In the genomic region with DNA sequence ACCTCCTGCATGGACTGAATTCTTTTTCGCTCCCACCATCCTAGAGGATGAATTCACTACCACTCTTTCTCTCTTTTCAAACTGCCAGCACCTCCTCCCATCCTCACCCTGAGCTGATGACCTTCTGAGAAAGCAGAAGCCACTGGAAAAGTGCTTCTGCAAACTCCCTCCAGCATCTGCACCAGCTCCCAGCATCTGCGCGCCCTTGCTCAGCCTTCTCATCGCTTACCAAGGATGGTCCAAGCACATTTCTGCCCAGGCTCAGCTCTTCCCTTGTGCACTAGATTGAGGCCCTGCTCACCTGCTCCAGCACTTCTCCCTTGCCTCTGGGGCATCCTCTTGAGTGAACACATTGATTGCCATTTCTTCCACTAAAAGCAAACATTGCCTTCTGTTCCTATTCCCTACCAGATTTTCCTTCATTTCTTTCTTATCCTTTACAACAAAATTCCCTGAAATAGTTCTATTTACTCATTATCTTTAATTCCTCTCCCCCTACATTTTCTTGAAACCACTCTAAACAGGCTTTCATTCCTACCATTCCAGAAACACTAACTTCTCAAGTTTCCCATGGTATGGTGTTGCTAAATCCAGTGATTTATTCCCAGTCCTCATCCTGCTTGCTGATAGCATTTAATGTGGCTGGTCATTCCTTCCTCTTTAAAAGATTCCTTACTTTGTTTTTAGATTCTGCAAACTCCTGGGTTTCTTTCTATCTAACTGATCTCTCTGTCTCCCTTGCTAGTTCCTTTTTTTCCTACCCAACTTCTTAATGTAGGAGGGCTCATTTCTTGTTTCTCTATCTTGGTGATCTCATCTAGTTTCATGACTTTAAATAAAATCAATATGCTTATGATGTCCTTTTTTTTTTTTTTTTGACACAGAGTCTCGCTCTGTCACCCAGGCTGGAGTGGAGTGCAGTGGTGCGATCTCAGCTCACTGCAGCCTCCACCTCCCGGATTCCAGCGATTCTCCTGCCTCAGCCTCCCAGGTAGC, we compare ENCODE assay signal across 16 cellular contexts. TPM values are rescaled to one million over a fixed set of nuclear protein-coding genes. Genes with fewer than 3 reads are reported as not detected.
DNase-seq lines count a peak whose midpoint lies in the region; ATAC-seq and TF ChIP-seq lines count a peak whose summit lies in the region.
"Had no signal": no experiment of that assay in that cellular context is flagged by ENCODE, and none has a peak within 500 bp of the region (broad histone marks: within the 10 kb centered on the region; RNA-seq: fewer than 3 reads in every experiment).

No MANE protein-coding gene starts in this region.

- POLR2A ChIA-PET in AG04449 (lab: Yijun Ruan, JAX), result interaction anchor here (0.7 kb wide), 1 partner anchor 413 kb away, joined by 4 read pairs; no protein-coding TSS in a partner anchor
- POLR2A ChIA-PET in activated CD4-positive, alpha-beta memory T cell treated with anti-CD3 and anti-CD28 coated beads for 36 hours (lab: Charles Lee), result no interaction called here
- POLR2A ChIA-PET in activated CD8-positive, alpha-beta T cell treated with anti-CD3 and anti-CD28 coated beads for 36 hours (lab: Charles Lee), result interaction anchor here (0.8 kb wide), 1 partner anchor 10 kb away, joined by 3 read pairs; no protein-coding TSS in a partner anchor
- POLR2A ChIA-PET in CD4-positive, alpha-beta memory T cell (lab: Charles Lee; ENCODE audit: partially characterized antibody), result no interaction called here

- H3F3A ChIP-seq in GM23248 (ENCODE audit: insufficient read depth), result no peaks in the 10 kb centered on the region

- WGBS in GM23248 (ENCODE audit: low coverage in 1 of 2, low lambda C conversion rate in 2 of 2, missing lambda C conversion rate in 2 of 2), 2 experiments, result 84 to 85% methylated on average over 8 of the region's 8 CpGs

- H3K9me2 ChIP-seq in GM23248 (ENCODE audit: insufficient read depth), result no peaks in the 10 kb centered on the region

- no peak overlapping the region for H3K4me3 ChIP-seq in AG04449 (ENCODE audit: low read depth, low read length)
- peak overlapping the region; percentile 1; the same call in 1 of the 2 replicates for H3K4me3 ChIP-seq in GM23248
- H3K4me3 ChIP-seq in adipocyte (ENCODE audit: low read length), result peak overlapping the region; percentile 26
- no peak overlapping the region for H3K4me3 ChIP-seq in CD4-positive, alpha-beta memory T cell (ENCODE audit: low read length in 2 of 2)
- H3K4me3 ChIP-seq: gastroesophageal sphincter, suprapubic skin had no signal

- no peak for TF ChIP-seq CTCF in AG04449 (IDR thresholded peaks at IDR 0.05; ENCODE audit: insufficient read depth, low read length, missing control alignments)
- no peak for TF ChIP-seq CTCF in activated CD8-positive, alpha-beta T cell treated with anti-CD3 and anti-CD28 coated beads for 36 hours (IDR thresholded peaks at IDR 0.05)

- H4K20me1 ChIP-seq in GM23248 (ENCODE audit: insufficient read depth), result no peaks in the 10 kb centered on the region

- H3K9me3 ChIP-seq in GM23248 (ENCODE audit: low read depth), result no peaks in the 10 kb centered on the region
- H3K9me3 ChIP-seq in adipocyte (ENCODE audit: control insufficient read depth, low read length), result no peaks in the 10 kb centered on the region
- no peaks in the 10 kb centered on the region for H3K9me3 ChIP-seq in CD4-positive, alpha-beta memory T cell (ENCODE audit: control insufficient read depth in 1 of 2, low read length in 2 of 2)
- H3K9me3 ChIP-seq: gastroesophageal sphincter, suprapubic skin had no signal

- ATAC-seq in activated CD8-positive, alpha-beta T cell treated with anti-CD3 and anti-CD28 coated beads for 36 hours, result no peak
- ATAC-seq: activated T-helper 17 cell treated with anti-CD3 and anti-CD28 coated beads, Interleukin-2, amount 50 U/mL, for 72 hours; gastroesophageal sphincter had no signal

- no peak overlapping the region for H3K27ac Mint-ChIP-seq in activated CD4-positive, alpha-beta memory T cell treated with anti-CD3 and anti-CD28 coated beads for 36 hours
- no peak overlapping the region for H3K27ac Mint-ChIP-seq in activated CD8-positive, alpha-beta T cell treated with anti-CD3 and anti-CD28 coated beads for 36 hours
- H3K27ac Mint-ChIP-seq in CD4-positive, alpha-beta memory T cell, result no peak overlapping the region
- H3K27ac Mint-ChIP-seq: activated T-helper 17 cell treated with anti-CD3 and anti-CD28 coated beads, Interleukin-2, amount 50 U/mL, for 72 hours had no signal

- peaks cover 5% of the 10 kb centered on the region for H3K27me3 Mint-ChIP-seq in activated CD4-positive, alpha-beta memory T cell treated with anti-CD3 and anti-CD28 coated beads for 36 hours
- H3K27me3 Mint-ChIP-seq in activated CD8-positive, alpha-beta T cell treated with anti-CD3 and anti-CD28 coated beads for 36 hours, result peaks cover 5% of the 10 kb centered on the region
- peaks cover 0 to 9% of the 10 kb centered on the region in 2 donors for H3K27me3 Mint-ChIP-seq in CD4-positive, alpha-beta memory T cell

- H3K4me1 ChIP-seq in GM23248 (ENCODE audit: insufficient read depth), result peaks cover 16% of the 10 kb centered on the region
- peaks cover 45% of the 10 kb centered on the region for H3K4me1 ChIP-seq in adipocyte (ENCODE audit: control insufficient read depth, insufficient read depth, low read length)
- H3K4me1 ChIP-seq in CD4-positive, alpha-beta memory T cell (ENCODE audit: insufficient read depth, low read length), result peaks cover 7% of the 10 kb centered on the region
- H3K4me1 ChIP-seq: gastroesophageal sphincter, suprapubic skin had no signal

- H2AFZ ChIP-seq in GM23248, result 0 out of 2 replicates have a peak overlapping the region, but pooled peaks have one; percentile 12

- no peaks in the 10 kb centered on the region for H3K9me3 Mint-ChIP-seq in activated CD4-positive, alpha-beta memory T cell treated with anti-CD3 and anti-CD28 coated beads for 36 hours
- no peaks in the 10 kb centered on the region for H3K9me3 Mint-ChIP-seq in activated CD8-positive, alpha-beta T cell treated with anti-CD3 and anti-CD28 coated beads for 36 hours
- no peaks in the 10 kb centered on the region for H3K9me3 Mint-ChIP-seq in CD4-positive, alpha-beta memory T cell
- H3K9me3 Mint-ChIP-seq: activated T-helper 17 cell treated with anti-CD3 and anti-CD28 coated beads, Interleukin-2, amount 50 U/mL, for 72 hours; brain had no signal

- H3K9ac ChIP-seq in GM23248, result no peak overlapping the region
- peak overlapping the region; percentile 55 for H3K9ac ChIP-seq in adipocyte (ENCODE audit: low read length)

- H3K4me1 Mint-ChIP-seq in activated CD4-positive, alpha-beta memory T cell treated with anti-CD3 and anti-CD28 coated beads for 36 hours (ENCODE audit: low read depth), result peaks cover 26% of the 10 kb centered on the region
- peaks cover 25% of the 10 kb centered on the region for H3K4me1 Mint-ChIP-seq in activated CD8-positive, alpha-beta T cell treated with anti-CD3 and anti-CD28 coated beads for 36 hours (ENCODE audit: low read depth)
- peaks cover 5 to 15% (median 9%) of the 10 kb centered on the region in 4 donors for H3K4me1 Mint-ChIP-seq in CD4-positive, alpha-beta memory T cell
- H3K4me1 Mint-ChIP-seq: brain had no signal

- peak; percentile 85 for DNase-seq in AG04449 (ENCODE audit: low read depth, low spot score)
- DNase-seq in GM23248, result peak; percentile 74
- DNase-seq in adipocyte (ENCODE audit: low read depth), result peak; percentile 75
- peak; percentile 67 for DNase-seq in iris pigment epithelial cell (ENCODE audit: low read depth)
- no peak for DNase-seq in activated CD4-positive, alpha-beta memory T cell treated with anti-CD3 and anti-CD28 coated beads for 36 hours
- no peak for DNase-seq in NK-92 (lab: John Stamatoyannopoulos, UW; ENCODE audit: unreplicated experiment)
- DNase-seq in activated CD8-positive, alpha-beta T cell treated with anti-CD3 and anti-CD28 coated beads for 36 hours, result no peak
- DNase-seq in CD4-positive, alpha-beta memory T cell, result no peak
- DNase-seq: activated CD4-positive, alpha-beta T cell treated with anti-CD3 and anti-CD28 coated beads, Interleukin-2, amount 50 U/mL, for 4 hours; DMS53; NCI-H345 had no signal

- no peak overlapping the region for H3K4me3 Mint-ChIP-seq in activated CD4-positive, alpha-beta memory T cell treated with anti-CD3 and anti-CD28 coated beads for 36 hours
- no peak overlapping the region for H3K4me3 Mint-ChIP-seq in activated CD8-positive, alpha-beta T cell treated with anti-CD3 and anti-CD28 coated beads for 36 hours
- no peak overlapping the region for H3K4me3 Mint-ChIP-seq in CD4-positive, alpha-beta memory T cell
- H3K4me3 Mint-ChIP-seq: activated T-helper 17 cell treated with anti-CD3 and anti-CD28 coated beads, Interleukin-2, amount 50 U/mL, for 72 hours; brain had no signal

- CTCF ChIA-PET in AG04449 (lab: Yijun Ruan, JAX), result interaction anchor here (0.6 to 1.4 kb wide), 5 partner anchors 23 to 263 kb away, joined by 3 to 4 read pairs (median 3); no protein-coding TSS in a partner anchor
- CTCF ChIA-PET in activated CD4-positive, alpha-beta memory T cell treated with anti-CD3 and anti-CD28 coated beads for 36 hours (lab: Charles Lee), result interaction anchor here (0.8 kb wide), 2 partner anchors 18 to 174 kb away, joined by 3 read pairs; no protein-coding TSS in a partner anchor
- CTCF ChIA-PET in activated CD8-positive, alpha-beta T cell treated with anti-CD3 and anti-CD28 coated beads for 36 hours (lab: Charles Lee), result interaction anchor here (0.9 to 1.6 kb wide), 5 partner anchors 17 to 249 kb away, joined by 3 read pairs; no protein-coding TSS in a partner anchor
- CTCF ChIA-PET in CD4-positive, alpha-beta memory T cell (lab: Charles Lee; ENCODE audit: partially characterized antibody), result interaction anchor here (1.4 kb wide), 1 partner anchor 17 kb away, joined by 3 read pairs; no protein-coding TSS in a partner anchor

- peak overlapping the region; percentile 62 for H3K27ac ChIP-seq in GM23248
- no peak overlapping the region for H3K27ac ChIP-seq in CD4-positive, alpha-beta memory T cell (ENCODE audit: low read depth, low read length)
- H3K27ac ChIP-seq: gastroesophageal sphincter, suprapubic skin had no signal

- intact Hi-C loops in activated CD4-positive, alpha-beta memory T cell treated with anti-CD3 and anti-CD28 coated beads for 36 hours (cut with micrococcal nuclease), result no loop called here
- intact Hi-C loops in activated CD8-positive, alpha-beta T cell treated with anti-CD3 and anti-CD28 coated beads for 36 hours (cut with micrococcal nuclease), result no loop called here
- intact Hi-C loops in CD4-positive, alpha-beta memory T cell (cut with micrococcal nuclease), result no loop called here

- in situ Hi-C loops in GM23248 (cut with MboI), result loop anchor here (25.0 kb wide), 1 partner anchor 343 kb away; the partner anchor contains the start of gene SLC9A2

- no peaks in the 10 kb centered on the region for H3K36me3 Mint-ChIP-seq in activated CD4-positive, alpha-beta memory T cell treated with anti-CD3 and anti-CD28 coated beads for 36 hours
- H3K36me3 Mint-ChIP-seq in activated CD8-positive, alpha-beta T cell treated with anti-CD3 and anti-CD28 coated beads for 36 hours (ENCODE audit: low read depth), result no peaks in the 10 kb centered on the region
- peaks cover 0 to 3% of the 10 kb centered on the region in 2 donors for H3K36me3 Mint-ChIP-seq in CD4-positive, alpha-beta memory T cell
- H3K36me3 Mint-ChIP-seq: brain had no signal

- H3K79me2 ChIP-seq in GM23248 (ENCODE audit: insufficient read depth), result no peaks in the 10 kb centered on the region

- H3K27me3 ChIP-seq in GM23248 (replicated peaks; ENCODE audit: insufficient read depth) (peaks cover 27% of the 10 kb centered on the region; the same call in 1 of the 2 replicates), adipocyte (replicated peaks; ENCODE audit: control insufficient read depth, insufficient read depth, low read length) (peaks cover 8% of the 10 kb centered on the region)
- H3K27me3 ChIP-seq in CD4-positive, alpha-beta memory T cell (ENCODE audit: insufficient read depth, low read length), result no peaks in the 10 kb centered on the region

- H3K36me3 ChIP-seq in GM23248 (ENCODE audit: low read depth) (no peaks in the 10 kb centered on the region), adipocyte (ENCODE audit: control insufficient read depth, insufficient read depth, low read length, severe bottlenecking) (no peaks in the 10 kb centered on the region)
- no peaks in the 10 kb centered on the region for H3K36me3 ChIP-seq in CD4-positive, alpha-beta memory T cell (ENCODE audit: insufficient read depth, low read length)
- H3K36me3 ChIP-seq: gastroesophageal sphincter, suprapubic skin had no signal

- peak overlapping the region; percentile 7 for H3K4me2 ChIP-seq in GM23248 (ENCODE audit: unreplicated experiment)

RNA-seq across cellular contexts. Expression of gene IL1RL1, which starts 42.5 kb away (rescaled TPM):
- total RNA-seq in GM23248 (2014; rRNA removed; shearing (Covaris generic)), result not detected in 2 replicates
- 0.13 and 0.35 TPM in 2 replicates for polyA plus RNA-seq in GM23248 (2016; fragmentation: Nextera tagmentation; extraction: Ambion mirVana)
- 1 to 10 TPM; 1.3 TPM for total RNA-seq in activated CD4-positive, alpha-beta memory T cell treated with anti-CD3 and anti-CD28 coated beads for 36 hours
- total RNA-seq in activated CD8-positive, alpha-beta T cell treated with anti-CD3 and anti-CD28 coated beads for 36 hours, result under 1 TPM; 0.09 to 0.20 TPM
- under 1 TPM; 0.26 to 0.33 TPM for total RNA-seq in CD4-positive, alpha-beta memory T cell
- polyA plus RNA-seq in CD4-positive, alpha-beta memory T cell, result under 1 TPM in 1 of 2 donors, not detected in 1; 0.29 TPM
- total RNA-seq: HT-29 had no signal

Comparison
In these comparisons a context has a peak if more than half of its experiments do, and no peak if none do; other contexts are left out.
1. DNase-seq: peak in AG04449 (single experiment), GM23248 (single experiment), adipocyte (single experiment) and iris pigment epithelial cell (single experiment); none in activated CD4-positive, alpha-beta memory T cell treated with anti-CD3 and anti-CD28 coated beads for 36 hours (single experiment), NK-92 (single experiment), activated CD8-positive, alpha-beta T cell treated with anti-CD3 and anti-CD28 coated beads for 36 hours (single experiment) and CD4-positive, alpha-beta memory T cell (0 of 5).
2. H3K4me3 ChIP-seq: peak in GM23248 (single experiment) and adipocyte (single experiment); none in AG04449 (single experiment) and CD4-positive, alpha-beta memory T cell (0 of 2).
3. POLR2A ChIA-PET loops: an anchor here in AG04449 (0.7 kb wide) and activated CD8-positive, alpha-beta T cell treated with anti-CD3 and anti-CD28 coated beads for 36 hours (0.8 kb wide); none called in activated CD4-positive, alpha-beta memory T cell treated with anti-CD3 and anti-CD28 coated beads for 36 hours and CD4-positive, alpha-beta memory T cell.